Comparison of ENCODE assay signal across 8 cellular contexts in the genomic region with DNA sequence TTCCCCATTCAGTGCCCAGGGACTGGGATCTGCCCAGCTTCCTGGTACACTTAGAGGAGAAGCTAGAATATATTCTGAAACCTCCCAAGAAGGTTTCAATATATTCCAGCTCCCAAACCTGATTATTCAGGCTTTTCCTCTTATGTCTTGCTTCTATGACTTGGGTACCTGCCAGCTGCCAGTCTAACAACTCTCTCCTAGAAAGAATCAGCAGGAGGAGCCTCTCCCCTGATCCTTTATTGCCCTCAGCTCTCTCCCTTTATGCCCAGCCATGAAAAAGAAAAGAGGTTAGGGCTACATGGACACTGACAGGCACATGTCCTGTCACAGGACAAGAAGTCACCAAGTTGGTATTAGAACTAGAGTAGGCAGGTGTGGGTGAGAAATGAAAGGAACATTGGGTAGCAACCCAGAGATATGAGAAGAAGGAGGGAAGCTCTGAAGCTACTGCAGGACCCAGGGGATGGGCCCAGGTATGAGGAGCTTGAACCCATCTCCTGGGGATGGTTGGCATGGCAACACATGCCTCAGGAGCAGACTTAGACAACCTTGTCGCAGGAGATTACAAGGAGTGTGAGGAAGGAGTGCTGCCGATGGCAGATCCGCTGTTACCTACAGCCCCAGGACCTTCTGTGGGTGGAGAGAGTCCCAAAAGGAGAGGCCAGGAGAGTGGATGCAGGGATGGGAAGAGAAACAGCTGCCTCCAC. TPM values are rescaled to one million over a fixed set of nuclear protein-coding genes. Genes with fewer than 3 reads are reported as not detected.
A peak's percentile ranks its signal among the peaks of the same experiment; 100 is the strongest.
DNase-seq lines count a peak whose midpoint lies in the region; ATAC-seq, FAIRE-seq and TF ChIP-seq lines count a peak whose summit lies in the region.

No MANE protein-coding gene starts in this region.

- TF ChIP-seq CTCF in SK-N-SH (IDR thresholded peaks at IDR 0.05) (no peak), fibroblast of villous mesenchyme (IDR thresholded peaks at IDR 0.05; ENCODE audit: insufficient read depth, low read depth, low read length) (no peak), tibial nerve (IDR thresholded peaks at IDR 0.05) (no peak)

- no peaks in the 10 kb centered on the region for H3K36me3 Mint-ChIP-seq in T-cell

- H3K9me3 ChIP-seq in SK-N-SH (no peaks in the 10 kb centered on the region), small intestine (ENCODE audit: control insufficient read depth, low read depth) (no peaks in the 10 kb centered on the region), tibial nerve (no peaks in the 10 kb centered on the region)

- POLR2A ChIA-PET in SK-N-SH (lab: Yijun Ruan, JAX) (interaction anchor here (1.3 kb wide), 1 partner anchor 49 kb away, joined by 3 read pairs; no protein-coding TSS in a partner anchor), T-cell (lab: Charles Lee) (interaction anchor here (0.6 kb wide), 2 partner anchors 103 to 317 kb away, joined by 3 read pairs; no protein-coding TSS in a partner anchor)

- H3K4me1 ChIP-seq in SK-N-SH (ENCODE audit: control insufficient read depth in 1 of 2, insufficient read depth in 2 of 2, low read depth in 1 of 2, low read length in 1 of 2) (peaks cover 22 to 48% of the 10 kb centered on the region in 2 experiments; a peak in 3 of 4 replicates), small intestine (ENCODE audit: control insufficient read depth in 2 of 2, insufficient read depth in 1 of 2, low read depth in 1 of 2, low read length in 1 of 2) (peaks cover 0 to 7% of the 10 kb centered on the region in 2 donors), tibial nerve (peaks cover 0 to 77% (median 18%) of the 10 kb centered on the region in 4 donors)

- peaks cover 31 to 41% (median 37%) of the 10 kb centered on the region in 3 donors for H3K4me1 Mint-ChIP-seq in T-cell

- peaks cover 6% of the 10 kb centered on the region for H3F3A ChIP-seq in SK-N-SH (replicated peaks; ENCODE audit: insufficient read depth)

- H3K27me3 Mint-ChIP-seq in T-cell, result peaks cover 0 to 4% of the 10 kb centered on the region in 2 donors

- H3K9me2 ChIP-seq in SK-N-SH, result no peaks in the 10 kb centered on the region

- peak overlapping the region in 1 of 2 experiments; percentile 87; a peak in 2 of 4 replicates for H3K27ac ChIP-seq in SK-N-SH (ENCODE audit: low read depth in 2 of 2, low read length in 1 of 2)
- H3K27ac ChIP-seq in small intestine (ENCODE audit: low read depth in 1 of 2, low read length in 1 of 2), result no peak overlapping the region
- H3K27ac ChIP-seq in substantia nigra (ENCODE audit: low read depth, low read length, poor library complexity, severe bottlenecking), result no peak overlapping the region
- peak overlapping the region in 2 of 4 donors; percentile 90 to 93 for H3K27ac ChIP-seq in tibial nerve

- peaks cover 22% of the 10 kb centered on the region for H3K79me2 ChIP-seq in SK-N-SH (ENCODE audit: insufficient read depth)

- no peak for DNase-seq in SK-N-SH
- no peak for DNase-seq in T-cell
- no peak for DNase-seq in fibroblast of villous mesenchyme (ENCODE audit: low read depth)
- peak; percentile 54 for DNase-seq in small intestine
- no peak for DNase-seq in substantia nigra (lab: John Stamatoyannopoulos, UW)
- DNase-seq in OCI-M1 (lab: John Stamatoyannopoulos, UW), result no peak
- DNase-seq in tibial nerve (ENCODE audit: low spot score in 2 of 2), result no peak

- no peak for FAIRE-seq in small intestine (lab: Jason Lieb, UNC)

- H2AFZ ChIP-seq in SK-N-SH (ENCODE audit: low read depth), result no peak overlapping the region

- peak overlapping the region; percentile 76; the same call in 1 of the 2 replicates for H3K9ac ChIP-seq in SK-N-SH

- CTCF ChIA-PET in SK-N-SH (lab: Yijun Ruan, JAX), result interaction anchor here (0.9 to 6.9 kb wide), 13 partner anchors 12 to 181 kb away, joined by 3 to 118 read pairs (median 7); a partner anchor contains a TSS
- CTCF ChIA-PET in T-cell (lab: Charles Lee), result interaction anchor here in 1 of 2 donors (0.9 kb wide), 1 partner anchor 253 kb away, joined by 3 read pairs; a partner anchor contains a TSS

- peak overlapping the region; percentile 97 for H3K4me2 ChIP-seq in SK-N-SH

- H4K20me1 ChIP-seq in SK-N-SH (ENCODE audit: insufficient read depth), result no peaks in the 10 kb centered on the region

- peak overlapping the region; percentile 17 to 44 for H3K27ac Mint-ChIP-seq in T-cell

- TF ChIP-seq EP300 in SK-N-SH (IDR thresholded peaks at IDR 0.05; ENCODE audit: borderline replicate concordance in 1 of 2, low read depth in 1 of 2, low read length in 1 of 2), result no peak
- no peak for TF ChIP-seq EP300 in tibial nerve (IDR thresholded peaks at IDR 0.05)

- H3K4me3 ChIP-seq in SK-N-SH (ENCODE audit: low read depth in 2 of 2, low read length in 1 of 2) (peak overlapping the region; percentile 68 to 75), fibroblast of villous mesenchyme (ENCODE audit: low read depth, low read length) (peak overlapping the region; percentile 81), small intestine (ENCODE audit: low read depth in 1 of 2, low read length in 2 of 2) (no peak overlapping the region), tibial nerve (peak overlapping the region in 2 of 4 donors; percentile 71 to 88)

- no peaks in the 10 kb centered on the region for H3K9me3 Mint-ChIP-seq in T-cell

- peak overlapping the region; percentile 84 to 91 (median 89) for H3K4me3 Mint-ChIP-seq in T-cell

- ATAC-seq in SK-N-SH treated with all-trans-retinoic acid at 6 μM for 48 hours, result no peak
- no peak for ATAC-seq in T-cell (replicated peaks in 1 of 4)

- H3K27me3 ChIP-seq in SK-N-SH (ENCODE audit: insufficient read depth) (no peaks in the 10 kb centered on the region), small intestine (ENCODE audit: control insufficient read depth in 2 of 2, insufficient read depth in 2 of 2, low read length in 2 of 2) (no peaks in the 10 kb centered on the region), tibial nerve (no peaks in the 10 kb centered on the region)

- H3K36me3 ChIP-seq in SK-N-SH (replicated peaks in 1 of 2; ENCODE audit: control insufficient read depth in 1 of 2, insufficient read depth in 2 of 2, low read length in 1 of 2) (no peaks in the 10 kb centered on the region), small intestine (ENCODE audit: control insufficient read depth in 2 of 2, insufficient read depth in 2 of 2, low read length in 2 of 2) (no peaks in the 10 kb centered on the region), tibial nerve (no peaks in the 10 kb centered on the region)

- no peak for TF ChIP-seq RAD21 in SK-N-SH (IDR thresholded peaks at IDR 0.05; ENCODE audit: low read length)

- WGBS in SK-N-SH (ENCODE audit: low lambda C conversion rate), result 97% methylated on average over 3 of the region's 3 CpGs
- 66 to 84% (median 84%) methylated on average over 3 of the region's 3 CpGs for WGBS in small intestine, 3 donors
- WGBS in tibial nerve, 2 donors, result 87 to 91% methylated on average over 3 of the region's 3 CpGs

- no peak for TF ChIP-seq POLR2A in tibial nerve (IDR thresholded peaks at IDR 0.05)

TF ChIP-seq in SK-N-SH, 30 proteins besides CTCF, POLR2A, EP300 and RAD21 (continues in another document):
- TF ChIP-seq GABPA (IDR thresholded peaks at IDR 0.05; ENCODE audit: low read depth) (no peak), TAF1 (IDR thresholded peaks at IDR 0.05; ENCODE audit: borderline replicate concordance, low read depth, low read length) (no peak), RXRA (IDR thresholded peaks at IDR 0.05; ENCODE audit: borderline replicate concordance, low read depth) (no peak), SIN3A (IDR thresholded peaks at IDR 0.05; ENCODE audit: borderline replicate concordance, low read depth, low read length) (no peak), POLR2AphosphoS5 (IDR thresholded peaks at IDR 0.05; ENCODE audit: low read depth, low read length) (no peak), YY1 (IDR thresholded peaks at IDR 0.05; ENCODE audit: low read depth) (no peak)

TF ChIP-seq in SK-N-SH treated with all-trans-retinoic acid at 6 μM for 48 hours, 23 proteins besides CTCF, POLR2A, EP300 and RAD21 (continues in another document):
- no peak for TF ChIP-seq ZFP30 (CRISPR knock-in tag; IDR thresholded peaks at IDR 0.05)
- TF ChIP-seq TOX (CRISPR knock-in tag; IDR thresholded peaks at IDR 0.05; ENCODE audit: borderline replicate concordance), result no peak
- TF ChIP-seq ZNF565 (CRISPR knock-in tag; conservative IDR thresholded peaks at IDR 0.05; ENCODE audit: low read depth), result no peak

RNA-seq across cellular contexts. Expression of a gene that starts 2.0 kb away (rescaled TPM):
- polyA plus RNA-seq in SK-N-SH (2012; rRNA removed) (25.6 and 34.6 TPM in 2 replicates), small intestine (10 to 100 TPM; 11.6 to 12.1 (median 11.9) TPM)
- 16.0 and 21.3 TPM in 2 replicates for polyA plus RNA-seq in SK-N-SH (2012; cell fraction: cytosol; rRNA removed)
- 159 and 161 TPM in 2 replicates for polyA plus RNA-seq in SK-N-SH (2012; cell fraction: nucleus; rRNA removed)
- total RNA-seq in T-cell (10 to 100 TPM in 2 of 5 donors, 1 to 10 TPM in 3; 4.3 to 12.4 (median 8.9) TPM), fibroblast of villous mesenchyme (29.8 and 30.3 TPM in 2 replicates), tibial nerve (10 to 100 TPM in 3 of 4 donors, 1 to 10 TPM in 1; 9.8 to 31.2 (median 20.7) TPM)

RNA-seq across cellular contexts. Expression of a gene that starts 27.4 kb away (rescaled TPM):
- polyA plus RNA-seq in SK-N-SH (2012; rRNA removed), result 36.0 and 46.4 TPM in 2 replicates
- 17.8 and 26.1 TPM in 2 replicates for polyA plus RNA-seq in SK-N-SH (2012; cell fraction: cytosol; rRNA removed)
- 126 and 137 TPM in 2 replicates for polyA plus RNA-seq in SK-N-SH (2012; cell fraction: nucleus; rRNA removed)
- total RNA-seq in T-cell, result under 1 TPM in 4 of 5 donors, not detected in 1; 0.10 to 0.76 (median 0.66) TPM
- 39.6 and 47.1 TPM in 2 replicates for total RNA-seq in fibroblast of villous mesenchyme
- polyA plus RNA-seq in small intestine, result 10 to 100 TPM; 14.1 to 27.7 (median 20.1) TPM
- total RNA-seq in tibial nerve, result 10 to 100 TPM; 53.3 to 74.7 (median 57.1) TPM

RNA-seq across cellular contexts. Expression of a gene that starts 35.7 kb away (rescaled TPM):
- 50.4 and 52.5 TPM in 2 replicates for polyA plus RNA-seq in SK-N-SH (2012; rRNA removed)
- 42.8 and 43.9 TPM in 2 replicates for polyA plus RNA-seq in SK-N-SH (2012; cell fraction: cytosol; rRNA removed)
- polyA plus RNA-seq in SK-N-SH (2012; cell fraction: nucleus; rRNA removed), result 125 and 129 TPM in 2 replicates
- 100 to 1,000 TPM in 3 of 5 donors, 10 to 100 TPM in 2; 86.8 to 158 (median 144) TPM for total RNA-seq in T-cell
- 51.9 and 64.3 TPM in 2 replicates for total RNA-seq in fibroblast of villous mesenchyme
- polyA plus RNA-seq in small intestine, result 10 to 100 TPM; 53.2 to 59.3 (median 55.0) TPM
- total RNA-seq in tibial nerve, result 10 to 100 TPM; 40.9 to 73.7 (median 49.8) TPM

RNA-seq across cellular contexts. Expression of a gene that starts 49.4 kb away (rescaled TPM):
- polyA plus RNA-seq in SK-N-SH (2012; rRNA removed), result 0.19 and 0.39 TPM in 2 replicates
- polyA plus RNA-seq in SK-N-SH (2012; cell fraction: cytosol; rRNA removed), result 0.13 and 0.28 TPM in 2 replicates
- polyA plus RNA-seq in SK-N-SH (2012; cell fraction: nucleus; rRNA removed), result 0.25 and 0.26 TPM in 2 replicates
- 10 to 100 TPM in 1 of 5 donors, 1 to 10 TPM in 4; 2.6 to 10.5 (median 5.0) TPM for total RNA-seq in T-cell
- total RNA-seq in fibroblast of villous mesenchyme, result under 0.01 TPM in 1 of 2 replicates, not detected in the other
- polyA plus RNA-seq in small intestine, result 1 to 10 TPM; 3.8 to 6.3 (median 4.9) TPM
- 1 to 10 TPM in 1 of 4 donors, not detected in 3; 1.8 TPM for total RNA-seq in tibial nerve

Comparison
In these comparisons a context has a peak if more than half of its experiments do, and no peak if none do; other contexts are left out.
1. H3K4me3 ChIP-seq: peak in SK-N-SH (2 of 2) and fibroblast of villous mesenchyme (single experiment); none in small intestine (0 of 2).
2. RNA of a gene that starts 27.4 kb away (total RNA-seq): 53.3 to 74.7 TPM in tibial nerve and 39.6 to 47.1 TPM in fibroblast of villous mesenchyme; 0.10 to 0.76 TPM in T-cell; every median in the first group is over 10 times any median in the second.